ENCODE assay signal across 25 cellular contexts in the genomic region with DNA sequence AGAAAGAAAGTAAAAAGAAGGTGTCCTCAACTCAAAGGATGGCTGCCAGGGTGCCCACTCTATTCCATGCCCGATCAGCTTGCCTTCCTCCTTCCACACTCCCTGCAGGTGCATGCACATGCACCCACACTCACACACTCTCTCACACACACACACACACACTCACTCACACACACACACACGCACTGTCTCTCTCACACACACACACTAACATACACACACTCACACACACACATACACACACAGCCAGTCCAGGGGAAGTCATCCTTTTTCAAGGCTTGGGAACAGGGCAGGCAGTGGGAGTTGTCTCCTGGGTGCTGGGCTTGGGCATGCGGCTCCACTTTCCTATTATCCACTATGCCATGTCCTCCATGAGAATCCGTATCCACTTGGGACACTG. TPM values are rescaled to one million over a fixed set of nuclear protein-coding genes. Genes with fewer than 3 reads are reported as not detected.
"Had no signal": no experiment of that assay in that cellular context is flagged by ENCODE, and none has a peak within 500 bp of the region (broad histone marks: within the 10 kb centered on the region; RNA-seq: fewer than 3 reads in every experiment).

No MANE protein-coding gene starts in this region.

- H3K36me3 Mint-ChIP-seq: naive thymus-derived CD8-positive, alpha-beta T cell had no signal

- H3K27me3 ChIP-seq: colonic mucosa, esophagus muscularis mucosa, stomach, thyroid gland, vagina had no signal

- H3K4me2 ChIP-seq: smooth muscle cell had no signal

- ATAC-seq: left ventricle myocardium superior; lower lobe of right lung; naive thymus-derived CD8-positive, alpha-beta T cell; sciatic nerve had no signal

- H3K79me2 ChIP-seq: parathyroid adenoma had no signal

- DNase-seq: colonic mucosa; effector CD8-positive, alpha-beta T cell; endodermal cell; foreskin melanocyte; hypothalamus; left ventricle myocardium superior; lower lobe of right lung; stimulated activated CD4-positive, alpha-beta T cell treated with anti-CD3 and anti-CD28 coated beads, Interleukin-12 subunit alpha, Interleukin-12 subunit beta, amount 100 ng/mL, for 4 hours; stimulated activated CD4-positive, alpha-beta T cell treated with anti-CD3 and anti-CD28 coated beads, Interleukin-1b, Interleukin-23, amount 100 ng/mL, for 48 hours; stimulated activated CD4-positive, alpha-beta T cell treated with anti-CD3 and anti-CD28 coated beads, Interleukin-4, amount 100 ng/mL, for 1 hour; stimulated activated CD8-positive, alpha-beta memory T cell treated with anti-CD3 and anti-CD28 coated beads, Interleukin-4, amount 100 ng/mL, for 48 hours; stimulated activated naive CD4-positive, alpha-beta T cell; stomach; thyroid gland; trophoblast cell had no signal

- H3K9me3 Mint-ChIP-seq: dendritic cell treated with granulocyte-macrophage colony-stimulating factor and Interleukin-4, amounts not matched to agents 40 ng/mL and 50 ng/mL, for 4 days; endodermal cell had no signal

- H3K9ac ChIP-seq: parathyroid adenoma had no signal

- H3K4me3 Mint-ChIP-seq: dendritic cell treated with granulocyte-macrophage colony-stimulating factor and Interleukin-4, amounts not matched to agents 40 ng/mL and 50 ng/mL, for 4 days; endodermal cell; naive thymus-derived CD8-positive, alpha-beta T cell had no signal

- H3K27ac Mint-ChIP-seq: dendritic cell treated with granulocyte-macrophage colony-stimulating factor and Interleukin-4, amounts not matched to agents 40 ng/mL and 50 ng/mL, for 4 days; endodermal cell; progenitor cell of endocrine pancreas had no signal

- H3K36me3 ChIP-seq: colonic mucosa, esophagus muscularis mucosa, lower lobe of right lung, stomach, thyroid gland, vagina had no signal

- H3K9me3 ChIP-seq: colonic mucosa, esophagus muscularis mucosa, lower lobe of right lung, stomach, thyroid gland, vagina had no signal

- H3K4me1 ChIP-seq: colonic mucosa, parathyroid adenoma had no signal

- H2AFZ ChIP-seq: parathyroid adenoma had no signal

- H3K4me1 Mint-ChIP-seq: endodermal cell had no signal

- H3K27ac ChIP-seq: colonic mucosa, esophagus muscularis mucosa, lower lobe of right lung, parathyroid adenoma, stomach, thyroid gland, vagina had no signal

- H3K4me3 ChIP-seq: colonic mucosa, esophagus muscularis mucosa, lower lobe of right lung, smooth muscle cell, stomach, thyroid gland, vagina had no signal

RNA-seq across cellular contexts. Expression of gene CRMP1, which starts 50.4 kb away (rescaled TPM):
- total RNA-seq: endothelial cell of umbilical vein; naive thymus-derived CD8-positive, alpha-beta T cell; subcutaneous adipose tissue had no signal
- polyA plus RNA-seq: naive thymus-derived CD8-positive, alpha-beta T cell had no signal
